In genomic region chr7:151316896-151317295, GRCh38 we compare ENCODE assay signal across 1 cellular context.
TF ChIP-seq lines count a peak whose summit lies in the region.

No MANE protein-coding gene starts in this region.

TF ChIP-seq in H1, 55 proteins besides CTCF, POLR2A, EP300 and RAD21 (continued from another document):
- TF ChIP-seq GABPA (IDR thresholded peaks at IDR 0.05; ENCODE audit: borderline replicate concordance, insufficient read depth, low read length) (no peak), MAFK (IDR thresholded peaks at IDR 0.05; ENCODE audit: low read depth, low read length) (no peak), MAX (IDR thresholded peaks at IDR 0.05) (no peak), RBBP5 (IDR thresholded peaks at IDR 0.05; ENCODE audit: borderline replicate concordance, low read depth, low read length) (no peak), SIRT6 (IDR thresholded peaks at IDR 0.05; ENCODE audit: low read length) (no peak), ZNF274 (IDR thresholded peaks at IDR 0.05; ENCODE audit: borderline replicate concordance, extremely low read depth, low read length) (no peak), CREB1 (IDR thresholded peaks at IDR 0.05) (no peak), JUND (IDR thresholded peaks at IDR 0.05; ENCODE audit: low read length) (no peak), YY1 (IDR thresholded peaks at IDR 0.05; ENCODE audit: low read depth, low read length) (no peak), ASH2L (IDR thresholded peaks at IDR 0.05; ENCODE audit: low read length) (no peak)
TF ChIP-seq in H1: peak in this region for 0.
